In the genomic region with DNA sequence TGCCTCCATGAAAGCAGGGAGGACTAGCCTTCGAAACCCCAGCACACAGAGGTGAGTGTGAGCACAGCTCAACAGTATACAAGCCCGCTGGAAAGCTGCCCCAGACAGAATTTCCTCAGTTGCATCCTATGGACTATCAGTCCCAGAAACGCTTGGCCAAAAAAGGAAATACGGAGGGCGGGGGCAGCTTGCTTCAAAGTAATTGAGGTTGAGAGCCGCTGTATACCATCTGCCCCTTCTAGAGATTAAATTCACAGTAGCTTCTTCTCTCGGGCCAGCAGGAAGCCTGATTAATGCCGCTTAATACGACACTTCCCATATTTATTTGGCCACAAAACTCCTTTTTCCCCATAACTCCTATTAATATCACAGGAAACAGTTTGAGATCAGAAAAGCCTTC, we compare ENCODE assay signal across 13 cellular contexts.
DNase-seq lines count a peak whose midpoint lies in the region; ATAC-seq, FAIRE-seq and TF ChIP-seq lines count a peak whose summit lies in the region.
"Had no signal": no experiment of that assay in that cellular context is flagged by ENCODE, and none has a peak within 500 bp of the region (broad histone marks: within the 10 kb centered on the region; RNA-seq: fewer than 3 reads in every experiment).

No MANE protein-coding gene starts in this region.

- H3K27me3 ChIP-seq in liver (ENCODE audit: control insufficient read depth in 4 of 4, insufficient read depth in 4 of 4, low read length in 3 of 4) = no peaks in the 10 kb centered on the region
- no peaks in the 10 kb centered on the region for H3K27me3 ChIP-seq in HepG2 (ENCODE audit: control insufficient read depth in 1 of 2, insufficient read depth in 2 of 2, low read length in 2 of 2)
- H3K27me3 ChIP-seq in upper lobe of left lung = no peaks in the 10 kb centered on the region
- no peaks in the 10 kb centered on the region for H3K27me3 ChIP-seq in SK-N-SH (ENCODE audit: insufficient read depth)

- H3K4me2 ChIP-seq in HepG2 (ENCODE audit: low read depth, low read length) (no peak overlapping the region), SK-N-SH (no peak overlapping the region)

- TF ChIP-seq EP300 in HepG2 (IDR thresholded peaks at IDR 0.05; ENCODE audit: low read depth in 2 of 2, low read length in 2 of 2) = no peak
- no peak for TF ChIP-seq EP300 in HepG2 (CRISPR knock-in tag; IDR thresholded peaks at IDR 0.05; ENCODE audit: borderline replicate concordance)
- no peak for TF ChIP-seq EP300 in upper lobe of left lung (IDR thresholded peaks at IDR 0.05)
- TF ChIP-seq EP300 in SK-N-SH (IDR thresholded peaks at IDR 0.05; ENCODE audit: borderline replicate concordance in 1 of 2, low read depth in 1 of 2, low read length in 1 of 2) = no peak

- TF ChIP-seq POLR2A in HepG2 (IDR thresholded peaks at IDR 0.05; ENCODE audit: insufficient read depth in 1 of 2, low read depth in 2 of 2, low read length in 2 of 2) = no peak
- no peak for TF ChIP-seq POLR2A in upper lobe of left lung (IDR thresholded peaks at IDR 0.05)

- CTCF ChIA-PET in HepG2 (lab: Yijun Ruan, JAX; ENCODE audit: low intra/inter-chr PET ratio, low total read pairs) (no interaction called here), SK-N-SH (lab: Yijun Ruan, JAX) (no interaction called here)

- no TSS peak for BruUV-seq in HepG2 (replicated peaks; lab: Mats Ljungman, UMichigan)

- H3K4me1 ChIP-seq in liver (ENCODE audit: control insufficient read depth in 4 of 4, insufficient read depth in 4 of 4, low read length in 3 of 4) (peaks cover 2 to 11% (median 10%) of the 10 kb centered on the region in 4 donors), HepG2 (ENCODE audit: insufficient read depth, low read length) (peaks cover 25% of the 10 kb centered on the region), upper lobe of left lung (peaks cover 10 to 32% (median 23%) of the 10 kb centered on the region in 4 donors), SK-N-SH (ENCODE audit: control insufficient read depth in 1 of 2, insufficient read depth in 2 of 2, low read depth in 1 of 2, low read length in 1 of 2) (peaks cover 7 to 9% of the 10 kb centered on the region in 2 experiments; a peak in 2 of 4 replicates)

- FAIRE-seq in HepG2 (lab: Jason Lieb, UNC) = no peak
- FAIRE-seq: H54 had no signal

- H3K9ac ChIP-seq in liver (ENCODE audit: low read depth in 1 of 2, low read length in 2 of 2) (no peak overlapping the region), HepG2 (ENCODE audit: insufficient read depth, low read depth, low read length) (no peak overlapping the region), SK-N-SH (no peak overlapping the region)

- intact Hi-C loops in HepG2 (cut with micrococcal nuclease; ENCODE audit: unreplicated experiment) = no loop called here

- DNase-seq in HepG2 (ENCODE audit: low spot score) (no peak), UCSD-AML1 (lab: John Stamatoyannopoulos, UW; ENCODE audit: unreplicated experiment) (peak; percentile 73), left kidney (ENCODE audit: low read depth, low spot score) (peak; percentile 13), upper lobe of left lung (no peak), iPS-NIHi7 (ENCODE audit: extremely low spot score) (no peak), SK-N-SH (no peak), NCI-H345 (lab: John Stamatoyannopoulos, UW) (no peak)
- DNase-seq: activated CD8-positive, alpha-beta T cell treated with anti-CD3 and anti-CD28 coated beads, Interleukin-2, amount 10 ng/mL, durations not matched to agents 7 days and 5 days; activated naive CD4-positive, alpha-beta T cell treated with Interleukin-2 at 50 U/mL for 16 hours; hippocampal formation; T-helper 2 cell had no signal

- ATAC-seq in HepG2 = no peak
- no peak for ATAC-seq in upper lobe of left lung (ENCODE audit: low FRiP score in 2 of 2)
- ATAC-seq: activated CD8-positive, alpha-beta T cell treated with anti-CD3 and anti-CD28 coated beads, Interleukin-2, amount 10 ng/mL, durations not matched to agents 7 days and 5 days had no signal

- in situ Hi-C loops in HepG2 (cut with HindIII; ENCODE audit: extremely low pct_ligation_motif_present, low pct_unique_long_range_greater_than_20kb) = loop anchor here (10.0 kb wide), 1 partner anchor 46 kb away; no protein-coding TSS in a partner anchor

- TF ChIP-seq RAD21 in liver (IDR thresholded peaks at IDR 0.05) (peak in 1 of 2 donors; percentile 3), HepG2 (CRISPR knock-in tag; IDR thresholded peaks at IDR 0.05) (no peak), SK-N-SH (IDR thresholded peaks at IDR 0.05; ENCODE audit: low read length) (no peak)

- TF ChIP-seq CTCF in liver (IDR thresholded peaks at IDR 0.05; ENCODE audit: low read depth, low read length, missing input control) (no peak), HepG2 (CRISPR knock-in tag; IDR thresholded peaks at IDR 0.05) (no peak), upper lobe of left lung (IDR thresholded peaks at IDR 0.05) (no peak), SK-N-SH (IDR thresholded peaks at IDR 0.05) (no peak)

- WGBS in liver = 73% methylated on average over 9 of the region's 9 CpGs
- 99% methylated on average over 9 of the region's 9 CpGs for WGBS in HepG2 (ENCODE audit: low lambda C conversion rate)
- WGBS in upper lobe of left lung, 2 donors = 62 to 65% methylated on average over 9 of the region's 9 CpGs
- WGBS in SK-N-SH (ENCODE audit: low lambda C conversion rate) = 97% methylated on average over 9 of the region's 9 CpGs

- H3K9me3 ChIP-seq in liver (ENCODE audit: control insufficient read depth in 4 of 4, low read length in 3 of 4) = no peaks in the 10 kb centered on the region
- H3K9me3 ChIP-seq in HepG2 (ENCODE audit: low read length) = no peaks in the 10 kb centered on the region
- H3K9me3 ChIP-seq in upper lobe of left lung = no peaks in the 10 kb centered on the region
- no peaks in the 10 kb centered on the region for H3K9me3 ChIP-seq in SK-N-SH

- H3F3A ChIP-seq in SK-N-SH (replicated peaks; ENCODE audit: insufficient read depth) = no peaks in the 10 kb centered on the region

- POLR2A ChIA-PET in HepG2 (lab: Yijun Ruan, JAX) (no interaction called here), SK-N-SH (lab: Yijun Ruan, JAX) (no interaction called here)

- H2AFZ ChIP-seq in HepG2 (ENCODE audit: low read length) (no peak overlapping the region), SK-N-SH (ENCODE audit: low read depth) (no peak overlapping the region)

- peak overlapping the region; percentile 8 to 21 for H3K27ac ChIP-seq in liver (ENCODE audit: low read depth in 1 of 2, low read length in 2 of 2)
- no peak overlapping the region for H3K27ac ChIP-seq in HepG2 (ENCODE audit: extremely low read length, insufficient read depth, low read length)
- peak overlapping the region in 3 of 4 donors; percentile 17 to 61 (median 48) for H3K27ac ChIP-seq in upper lobe of left lung
- no peak overlapping the region for H3K27ac ChIP-seq in SK-N-SH (ENCODE audit: low read depth in 2 of 2, low read length in 1 of 2)

- H3K79me2 ChIP-seq in HepG2 (ENCODE audit: insufficient read depth, low read length) (no peaks in the 10 kb centered on the region), SK-N-SH (ENCODE audit: insufficient read depth) (no peaks in the 10 kb centered on the region)

- H4K20me1 ChIP-seq in HepG2 (ENCODE audit: insufficient read depth, low read length) (no peaks in the 10 kb centered on the region), SK-N-SH (ENCODE audit: insufficient read depth) (no peaks in the 10 kb centered on the region)

- no peaks in the 10 kb centered on the region for H3K9me2 ChIP-seq in SK-N-SH

- H3K36me3 ChIP-seq in liver (ENCODE audit: control insufficient read depth in 4 of 4, insufficient read depth in 3 of 4, low read depth in 1 of 4, low read length in 3 of 4) (no peaks in the 10 kb centered on the region), HepG2 (replicated peaks in 1 of 2; ENCODE audit: control insufficient read depth in 1 of 2, insufficient read depth in 2 of 2, low read length in 2 of 2) (no peaks in the 10 kb centered on the region), upper lobe of left lung (no peaks in the 10 kb centered on the region), SK-N-SH (replicated peaks in 1 of 2; ENCODE audit: control insufficient read depth in 1 of 2, insufficient read depth in 2 of 2, low read length in 1 of 2) (no peaks in the 10 kb centered on the region)

- no peak overlapping the region for H3K4me3 ChIP-seq in liver (ENCODE audit: low read depth in 1 of 3, low read length in 3 of 3)
- no peak overlapping the region for H3K4me3 ChIP-seq in HepG2 (replicated peaks in 1 of 3; ENCODE audit: insufficient read depth in 1 of 3, low read depth in 2 of 3, low read length in 3 of 3)
- no peak overlapping the region for H3K4me3 ChIP-seq in upper lobe of left lung
- H3K4me3 ChIP-seq in SK-N-SH (ENCODE audit: low read depth in 2 of 2, low read length in 1 of 2) = no peak overlapping the region

TF ChIP-seq in liver, 16 proteins besides CTCF, POLR2A, EP300 and RAD21 (continues in another document):
- TF ChIP-seq RXRA (IDR thresholded peaks at IDR 0.05) (no peak), FOXA1 (IDR thresholded peaks at IDR 0.05) (no peak)
- TF ChIP-seq, protein P1, sequence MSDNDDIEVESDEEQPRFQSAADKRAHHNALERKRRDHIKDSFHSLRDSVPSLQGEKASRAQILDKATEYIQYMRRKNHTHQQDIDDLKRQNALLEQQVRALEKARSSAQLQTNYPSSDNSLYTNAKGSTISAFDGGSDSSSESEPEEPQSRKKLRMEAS (IDR thresholded peaks at IDR 0.05) = no peak

TF ChIP-seq in HepG2, 621 proteins besides CTCF, POLR2A, EP300 and RAD21 (continues in another document):
- TF ChIP-seq RFX5 (IDR thresholded peaks at IDR 0.05; ENCODE audit: low read depth, low read length) (no peak), ZNF136 (CRISPR knock-in tag; IDR thresholded peaks at IDR 0.05; ENCODE audit: low read depth) (no peak)
- TF ChIP-seq, protein P1 (IDR thresholded peaks at IDR 0.05) = no peak

TF ChIP-seq in SK-N-SH, 30 proteins besides CTCF, POLR2A, EP300 and RAD21 (continues in another document):
- no peak for TF ChIP-seq NRF1 (IDR thresholded peaks at IDR 0.05; ENCODE audit: low read depth, low read length)
- no peak for TF ChIP-seq FOSL2 (IDR thresholded peaks at IDR 0.05; ENCODE audit: borderline replicate concordance, low read depth)
- TF ChIP-seq GATA2 (CRISPR knock-in tag; IDR thresholded peaks at IDR 0.05) = no peak

Comparison
In these comparisons a context has a peak if more than half of its experiments do, and no peak if none do; other contexts are left out.
1. H3K27ac ChIP-seq: peak in liver (2 of 2) and upper lobe of left lung (3 of 4); none in HepG2 (single experiment) and SK-N-SH (0 of 2).
2. DNase-seq: peak in UCSD-AML1 (single experiment) and left kidney (single experiment); none in HepG2 (single experiment), upper lobe of left lung (0 of 2), iPS-NIHi7 (single experiment), SK-N-SH (single experiment) and NCI-H345 (single experiment).